ENCODE assay signal across 33 cellular contexts in genomic region chr12:63056649-63057048, GRCh38.
"Had no signal": no experiment of that assay in that cellular context is flagged by ENCODE, and none has a peak within 500 bp of the region (broad histone marks: within the 10 kb centered on the region; RNA-seq: fewer than 3 reads in every experiment).

No MANE protein-coding gene starts in this region.

- H3K27me3 ChIP-seq: brain microvascular endothelial cell, Peyer's patch, SJSA1 had no signal

- H3K27me3 Mint-ChIP-seq: activated B cell treated with CpG ODN at 0.5 μM for 24 hours; activated CD4-positive, alpha-beta memory T cell treated with anti-CD3 and anti-CD28 coated beads for 36 hours had no signal

- H3K9me3 Mint-ChIP-seq: activated B cell treated with CpG ODN at 0.5 μM for 24 hours; activated naive CD8-positive, alpha-beta T cell treated with anti-CD3 and anti-CD28 coated beads for 36 hours; activated T-cell treated with anti-CD3 and anti-CD28 coated beads, Interleukin-2, amount 50 U/mL, for 4 hours; activated T-helper 1 cell treated with anti-CD3 and anti-CD28 coated beads, Interleukin-12 subunit alpha, Interleukin-12 subunit beta, Interleukin-2, Interleukin-4 antibody, amounts not matched to agents 30 ng/mL and 10 ng/mL and 1 ng/mL, durations not matched to agents 14 hours and 24 hours and 36 hours; central memory CD8-positive, alpha-beta T cell; T-helper 1 cell treated with Interleukin-12 subunit alpha and Interleukin-12 subunit beta and Interleukin-4 antibody, amounts not matched to agents 30 μg/mL and 1 μg/mL, for 36 hours; T-helper 2 cell treated with Interferon-gamma antibody and Interleukin-4, amounts not matched to agents 5 μg/mL and 100 μg/mL, for 36 hours had no signal

- H3K27ac ChIP-seq: brain microvascular endothelial cell, Peyer's patch, SJSA1 had no signal

- H3K4me2 ChIP-seq: SK-N-SH had no signal

- H3K36me3 ChIP-seq: brain microvascular endothelial cell, Peyer's patch, SJSA1 had no signal

- DNase-seq: activated B cell treated with CpG ODN at 0.5 μM for 24 hours; activated CD4-positive, alpha-beta memory T cell treated with anti-CD3 and anti-CD28 coated beads for 36 hours; activated CD4-positive, alpha-beta T cell treated with anti-CD3 and anti-CD28 coated beads for 4 hours; activated CD4-positive, alpha-beta T cell treated with anti-CD3 and anti-CD28 coated beads, Interleukin-2, amount 50 U/mL, for 1 hour; activated CD4-positive, CD25-positive, alpha-beta regulatory T cell treated with anti-CD3 and anti-CD28 coated beads, Interleukin-2, amount 50 U/mL, for 72 hours; activated CD8-positive, alpha-beta memory T cell treated with anti-CD3 and anti-CD28 coated beads, Interleukin-2, amount 50 U/mL, for 4 hours; activated naive CD4-positive, alpha-beta T cell; activated naive CD4-positive, alpha-beta T cell treated with anti-CD3 and anti-CD28 coated beads, Interleukin-2, amount 50 U/mL, for 16 hours; activated naive CD8-positive, alpha-beta T cell treated with anti-CD3 and anti-CD28 coated beads for 36 hours; activated T-cell treated with anti-CD3 and anti-CD28 coated beads for 4 hours; activated T-cell treated with anti-CD3 and anti-CD28 coated beads, Interleukin-2, amount 50 U/mL, for 4 hours; amniotic stem cell; aorta; brain microvascular endothelial cell; NCI-H1092 treated with DMSO at 0.1 percent for 48 hours; NCI-H1417; NCI-H146; NCI-H187; NCI-H2029 treated with DMSO at 0.1 percent for 48 hours; NCI-H2107; NCI-H2171; NCI-H510A; NCI-H526 treated with DMSO at 0.1 percent for 48 hours; NCI-H774; Peyer's patch; RPMI8226; SHP77 treated with DMSO at 0.1 percent for 48 hours; SK-N-SH had no signal

- H3K4me3 ChIP-seq: Peyer's patch, SJSA1 had no signal

- H3K4me1 ChIP-seq: Peyer's patch, SJSA1 had no signal

- H3K4me1 Mint-ChIP-seq: activated B cell treated with CpG ODN at 0.5 μM for 24 hours; activated naive CD8-positive, alpha-beta T cell treated with anti-CD3 and anti-CD28 coated beads for 36 hours; central memory CD8-positive, alpha-beta T cell had no signal

- H3K27ac Mint-ChIP-seq: activated B cell treated with CpG ODN at 0.5 μM for 24 hours; activated CD4-positive, alpha-beta memory T cell treated with anti-CD3 and anti-CD28 coated beads for 36 hours; activated naive CD8-positive, alpha-beta T cell treated with anti-CD3 and anti-CD28 coated beads for 36 hours; activated T-helper 1 cell treated with anti-CD3 and anti-CD28 coated beads, Interleukin-12 subunit alpha, Interleukin-12 subunit beta, Interleukin-2, Interleukin-4 antibody, amounts not matched to agents 30 ng/mL and 10 ng/mL and 1 ng/mL, durations not matched to agents 14 hours and 24 hours and 36 hours; T-helper 1 cell treated with Interleukin-12 subunit alpha and Interleukin-12 subunit beta and Interleukin-4 antibody, amounts not matched to agents 30 μg/mL and 1 μg/mL, for 36 hours; T-helper 2 cell treated with Interferon-gamma antibody and Interleukin-4, amounts not matched to agents 5 μg/mL and 100 μg/mL, for 36 hours had no signal

- H3K4me3 Mint-ChIP-seq: activated B cell treated with CpG ODN at 0.5 μM for 24 hours; activated CD4-positive, alpha-beta memory T cell treated with anti-CD3 and anti-CD28 coated beads for 36 hours; activated naive CD8-positive, alpha-beta T cell treated with anti-CD3 and anti-CD28 coated beads for 36 hours; activated T-cell treated with anti-CD3 and anti-CD28 coated beads, Interleukin-2, amount 50 U/mL, for 4 hours; activated T-helper 1 cell treated with anti-CD3 and anti-CD28 coated beads, Interleukin-12 subunit alpha, Interleukin-12 subunit beta, Interleukin-2, Interleukin-4 antibody, amounts not matched to agents 30 ng/mL and 10 ng/mL and 1 ng/mL, durations not matched to agents 14 hours and 24 hours and 36 hours; central memory CD8-positive, alpha-beta T cell; T-helper 1 cell treated with Interleukin-12 subunit alpha and Interleukin-12 subunit beta and Interleukin-4 antibody, amounts not matched to agents 30 μg/mL and 1 μg/mL, for 36 hours; T-helper 2 cell treated with Interferon-gamma antibody and Interleukin-4, amounts not matched to agents 5 μg/mL and 100 μg/mL, for 36 hours had no signal

- ATAC-seq: activated T-cell treated with anti-CD3 and anti-CD28 coated beads, Interleukin-2, amount 50 U/mL, for 4 hours had no signal

- H3K36me3 Mint-ChIP-seq: activated CD4-positive, alpha-beta memory T cell treated with anti-CD3 and anti-CD28 coated beads for 36 hours; activated naive CD8-positive, alpha-beta T cell treated with anti-CD3 and anti-CD28 coated beads for 36 hours had no signal

- H3K9me3 ChIP-seq: Peyer's patch, SJSA1, SK-N-SH had no signal
